ENCODE assay signal across 1 cellular context in genomic region chr16:67173808-67174705, GRCh38.
TF ChIP-seq lines count a peak whose summit lies in the region.

No MANE protein-coding gene starts in this region.

TF ChIP-seq in HepG2, 621 proteins besides CTCF, POLR2A, EP300 and RAD21 (continued from another document and continues in another):
- TF ChIP-seq ZBTB40 (IDR thresholded peaks at IDR 0.05): no peak
- TF ChIP-seq ZBTB40 (CRISPR knock-in tag; IDR thresholded peaks at IDR 0.05): peak; percentile 89
- no peak for TF ChIP-seq ZNF773 (CRISPR knock-in tag; IDR thresholded peaks at IDR 0.05; ENCODE audit: borderline replicate concordance)
- TF ChIP-seq, protein P1, sequence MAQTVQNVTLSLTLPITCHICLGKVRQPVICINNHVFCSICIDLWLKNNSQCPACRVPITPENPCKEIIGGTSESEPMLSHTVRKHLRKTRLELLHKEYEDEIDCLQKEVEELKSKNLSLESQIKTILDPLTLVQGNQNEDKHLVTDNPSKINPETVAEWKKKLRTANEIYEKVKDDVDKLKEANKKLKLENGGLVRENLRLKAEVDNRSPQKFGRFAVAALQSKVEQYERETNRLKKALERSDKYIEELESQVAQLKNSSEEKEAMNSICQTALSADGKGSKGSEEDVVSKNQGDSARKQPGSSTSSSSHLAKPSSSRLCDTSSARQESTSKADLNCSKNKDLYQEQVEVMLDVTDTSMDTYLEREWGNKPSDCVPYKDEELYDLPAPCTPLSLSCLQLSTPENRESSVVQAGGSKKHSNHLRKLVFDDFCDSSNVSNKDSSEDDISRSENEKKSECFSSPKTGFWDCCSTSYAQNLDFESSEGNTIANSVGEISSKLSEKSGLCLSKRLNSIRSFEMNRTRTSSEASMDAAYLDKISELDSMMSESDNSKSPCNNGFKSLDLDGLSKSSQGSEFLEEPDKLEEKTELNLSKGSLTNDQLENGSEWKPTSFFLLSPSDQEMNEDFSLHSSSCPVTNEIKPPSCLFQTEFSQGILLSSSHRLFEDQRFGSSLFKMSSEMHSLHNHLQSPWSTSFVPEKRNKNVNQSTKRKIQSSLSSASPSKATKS (CRISPR knock-in tag; IDR thresholded peaks at IDR 0.05): no peak
- peak; percentile 88 for TF ChIP-seq MXD4 (CRISPR knock-in tag; IDR thresholded peaks at IDR 0.05)
- no peak for TF ChIP-seq TSC22D2 (CRISPR knock-in tag; IDR thresholded peaks at IDR 0.05; ENCODE audit: borderline replicate concordance)
- no peak for TF ChIP-seq PAWR (CRISPR knock-in tag; IDR thresholded peaks at IDR 0.05; ENCODE audit: borderline replicate concordance)
- TF ChIP-seq NFE2L2 (IDR thresholded peaks at IDR 0.05; ENCODE audit: low read length): no peak
- TF ChIP-seq YEATS4 (CRISPR knock-in tag; IDR thresholded peaks at IDR 0.05; ENCODE audit: borderline replicate concordance): peak; percentile 66; the same call in 1 of the 2 replicates
- TF ChIP-seq GFI1 (CRISPR knock-in tag; IDR thresholded peaks at IDR 0.05; ENCODE audit: borderline replicate concordance): 0 out of 2 replicates have a peak, but pooled peaks have one; percentile 61
- TF ChIP-seq, protein P2, sequence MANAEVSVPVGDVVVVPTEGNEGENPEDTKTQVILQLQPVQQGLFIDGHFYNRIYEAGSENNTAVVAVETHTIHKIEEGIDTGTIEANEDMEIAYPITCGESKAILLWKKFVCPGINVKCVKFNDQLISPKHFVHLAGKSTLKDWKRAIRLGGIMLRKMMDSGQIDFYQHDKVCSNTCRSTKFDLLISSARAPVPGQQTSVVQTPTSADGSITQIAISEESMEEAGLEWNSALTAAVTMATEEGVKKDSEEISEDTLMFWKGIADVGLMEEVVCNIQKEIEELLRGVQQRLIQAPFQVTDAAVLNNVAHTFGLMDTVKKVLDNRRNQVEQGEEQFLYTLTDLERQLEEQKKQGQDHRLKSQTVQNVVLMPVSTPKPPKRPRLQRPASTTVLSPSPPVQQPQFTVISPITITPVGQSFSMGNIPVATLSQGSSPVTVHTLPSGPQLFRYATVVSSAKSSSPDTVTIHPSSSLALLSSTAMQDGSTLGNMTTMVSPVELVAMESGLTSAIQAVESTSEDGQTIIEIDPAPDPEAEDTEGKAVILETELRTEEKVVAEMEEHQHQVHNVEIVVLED (CRISPR knock-in tag; IDR thresholded peaks at IDR 0.05; ENCODE audit: borderline replicate concordance): peak; percentile 89
- peak; percentile 58 for TF ChIP-seq POLR2AphosphoS5 (IDR thresholded peaks at IDR 0.05; ENCODE audit: low read depth, low read length)
- no peak for TF ChIP-seq KLF11 (CRISPR knock-in tag; IDR thresholded peaks at IDR 0.05)
- TF ChIP-seq ZNF501 (CRISPR knock-in tag; IDR thresholded peaks at IDR 0.05): peak; percentile 91
- TF ChIP-seq STAG1 (CRISPR knock-in tag; IDR thresholded peaks at IDR 0.05): peak; percentile 58
- TF ChIP-seq, protein P3, sequence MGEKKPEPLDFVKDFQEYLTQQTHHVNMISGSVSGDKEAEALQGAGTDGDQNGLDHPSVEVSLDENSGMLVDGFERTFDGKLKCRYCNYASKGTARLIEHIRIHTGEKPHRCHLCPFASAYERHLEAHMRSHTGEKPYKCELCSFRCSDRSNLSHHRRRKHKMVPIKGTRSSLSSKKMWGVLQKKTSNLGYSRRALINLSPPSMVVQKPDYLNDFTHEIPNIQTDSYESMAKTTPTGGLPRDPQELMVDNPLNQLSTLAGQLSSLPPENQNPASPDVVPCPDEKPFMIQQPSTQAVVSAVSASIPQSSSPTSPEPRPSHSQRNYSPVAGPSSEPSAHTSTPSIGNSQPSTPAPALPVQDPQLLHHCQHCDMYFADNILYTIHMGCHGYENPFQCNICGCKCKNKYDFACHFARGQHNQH (CRISPR knock-in tag; IDR thresholded peaks at IDR 0.05): peak; percentile 86
- TF ChIP-seq ZNF550 (CRISPR knock-in tag; IDR thresholded peaks at IDR 0.05; ENCODE audit: borderline replicate concordance): peak; percentile 95
- peak; percentile 79; the same call in 1 of the 2 replicates for TF ChIP-seq ZNF598 (CRISPR knock-in tag; IDR thresholded peaks at IDR 0.05; ENCODE audit: borderline replicate concordance)
- peak; percentile 69 for TF ChIP-seq MEF2D (CRISPR knock-in tag; IDR thresholded peaks at IDR 0.05)
- TF ChIP-seq ZNF660 (CRISPR knock-in tag; IDR thresholded peaks at IDR 0.05; ENCODE audit: borderline replicate concordance, low read depth): no peak
- TF ChIP-seq, protein P4, sequence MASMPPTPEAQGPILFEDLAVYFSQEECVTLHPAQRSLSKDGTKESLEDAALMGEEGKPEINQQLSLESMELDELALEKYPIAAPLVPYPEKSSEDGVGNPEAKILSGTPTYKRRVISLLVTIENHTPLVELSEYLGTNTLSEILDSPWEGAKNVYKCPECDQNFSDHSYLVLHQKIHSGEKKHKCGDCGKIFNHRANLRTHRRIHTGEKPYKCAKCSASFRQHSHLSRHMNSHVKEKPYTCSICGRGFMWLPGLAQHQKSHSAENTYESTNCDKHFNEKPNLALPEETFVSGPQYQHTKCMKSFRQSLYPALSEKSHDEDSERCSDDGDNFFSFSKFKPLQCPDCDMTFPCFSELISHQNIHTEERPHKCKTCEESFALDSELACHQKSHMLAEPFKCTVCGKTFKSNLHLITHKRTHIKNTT (CRISPR knock-in tag; IDR thresholded peaks at IDR 0.05): no peak
- TF ChIP-seq, protein P5, sequence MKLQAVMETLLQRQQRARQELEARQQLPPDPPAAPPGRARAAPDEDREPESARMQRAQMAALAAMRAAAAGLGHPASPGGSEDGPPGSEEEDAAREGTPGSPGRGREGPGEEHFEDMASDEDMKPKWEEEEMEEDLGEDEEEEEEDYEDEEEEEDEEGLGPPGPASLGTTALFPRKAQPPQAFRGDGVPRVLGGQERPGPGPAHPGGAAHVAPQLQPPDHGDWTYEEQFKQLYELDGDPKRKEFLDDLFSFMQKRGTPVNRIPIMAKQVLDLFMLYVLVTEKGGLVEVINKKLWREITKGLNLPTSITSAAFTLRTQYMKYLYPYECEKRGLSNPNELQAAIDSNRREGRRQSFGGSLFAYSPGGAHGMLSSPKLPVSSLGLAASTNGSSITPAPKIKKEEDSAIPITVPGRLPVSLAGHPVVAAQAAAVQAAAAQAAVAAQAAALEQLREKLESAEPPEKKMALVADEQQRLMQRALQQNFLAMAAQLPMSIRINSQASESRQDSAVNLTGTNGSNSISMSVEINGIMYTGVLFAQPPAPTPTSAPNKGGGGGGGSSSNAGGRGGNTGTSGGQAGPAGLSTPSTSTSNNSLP (IDR thresholded peaks at IDR 0.05; ENCODE audit: low read depth, low read length): no peak
- TF ChIP-seq, protein P6, sequence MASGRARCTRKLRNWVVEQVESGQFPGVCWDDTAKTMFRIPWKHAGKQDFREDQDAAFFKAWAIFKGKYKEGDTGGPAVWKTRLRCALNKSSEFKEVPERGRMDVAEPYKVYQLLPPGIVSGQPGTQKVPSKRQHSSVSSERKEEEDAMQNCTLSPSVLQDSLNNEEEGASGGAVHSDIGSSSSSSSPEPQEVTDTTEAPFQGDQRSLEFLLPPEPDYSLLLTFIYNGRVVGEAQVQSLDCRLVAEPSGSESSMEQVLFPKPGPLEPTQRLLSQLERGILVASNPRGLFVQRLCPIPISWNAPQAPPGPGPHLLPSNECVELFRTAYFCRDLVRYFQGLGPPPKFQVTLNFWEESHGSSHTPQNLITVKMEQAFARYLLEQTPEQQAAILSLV (CRISPR knock-in tag; IDR thresholded peaks at IDR 0.05; ENCODE audit: borderline replicate concordance): peak; percentile 81; the same call in 1 of the 2 replicates
- peak; percentile 12; the same call in 1 of the 2 replicates for TF ChIP-seq HCFC1 (IDR thresholded peaks at IDR 0.05; ENCODE audit: low read depth, low read length)
- no peak for TF ChIP-seq ZNF24 (IDR thresholded peaks at IDR 0.05)
- TF ChIP-seq FOXK2 (IDR thresholded peaks at IDR 0.05): no peak
- TF ChIP-seq BHLHE40 (IDR thresholded peaks at IDR 0.05; ENCODE audit: low read length): no peak
- TF ChIP-seq ZNF101 (CRISPR knock-in tag; IDR thresholded peaks at IDR 0.05; ENCODE audit: borderline replicate concordance, low read depth): no peak
- TF ChIP-seq ZNF264 (CRISPR knock-in tag; IDR thresholded peaks at IDR 0.05): peak; percentile 94
- TF ChIP-seq, protein P7, sequence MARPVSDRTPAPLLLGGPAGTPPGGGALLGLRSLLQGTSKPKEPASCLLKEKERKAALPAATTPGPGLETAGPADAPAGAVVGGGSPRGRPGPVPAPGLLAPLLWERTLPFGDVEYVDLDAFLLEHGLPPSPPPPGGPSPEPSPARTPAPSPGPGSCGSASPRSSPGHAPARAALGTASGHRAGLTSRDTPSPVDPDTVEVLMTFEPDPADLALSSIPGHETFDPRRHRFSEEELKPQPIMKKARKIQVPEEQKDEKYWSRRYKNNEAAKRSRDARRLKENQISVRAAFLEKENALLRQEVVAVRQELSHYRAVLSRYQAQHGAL (CRISPR knock-in tag; IDR thresholded peaks at IDR 0.05; ENCODE audit: not compliant biosample characterization): no peak
- TF ChIP-seq ZNF138 (CRISPR knock-in tag; IDR thresholded peaks at IDR 0.05; ENCODE audit: low read depth): no peak; the same call in 1 of the 2 replicates
- TF ChIP-seq ZNF281 (CRISPR knock-in tag; IDR thresholded peaks at IDR 0.05; ENCODE audit: borderline replicate concordance): no peak
